In the genomic region with DNA sequence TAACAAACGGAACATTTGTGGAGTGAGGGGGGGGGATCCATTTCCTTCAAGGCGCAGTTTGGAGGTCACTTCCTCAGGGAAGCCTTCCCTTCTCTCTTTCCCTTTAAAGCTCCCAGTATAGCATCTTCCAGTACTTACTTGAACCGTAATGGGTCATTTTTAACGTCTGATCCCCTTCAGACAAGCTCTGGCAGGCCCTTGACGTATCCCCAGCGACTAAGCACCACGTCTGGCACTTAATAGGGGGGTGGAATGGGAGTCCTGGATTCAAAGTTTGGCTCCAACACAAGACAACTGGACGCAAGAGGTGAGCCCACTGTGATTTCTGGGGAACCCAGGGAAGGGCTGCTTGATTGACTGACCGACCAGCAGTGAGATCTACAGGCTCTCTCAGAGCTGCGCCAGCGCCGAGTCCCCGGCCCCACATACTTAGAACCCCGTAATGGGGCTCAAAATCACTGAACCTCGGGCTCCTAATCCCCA, we compare ENCODE assay signal across 8 cellular contexts. TPM values are rescaled to one million over a fixed set of nuclear protein-coding genes. Genes with fewer than 3 reads are reported as not detected.
DNase-seq lines count a peak whose midpoint lies in the region; ATAC-seq, FAIRE-seq and TF ChIP-seq lines count a peak whose summit lies in the region.

No MANE protein-coding gene starts in this region.

- peak overlapping the region; percentile 97 for H3K4me3 Mint-ChIP-seq in stimulated activated naive CD8-positive, alpha-beta T cell treated with anti-CD3 and anti-CD28 coated beads, Interleukin-15, Interleukin-2, amounts not matched to agents 100 ng/mL and 50 ng/mL, for 24 hours

- H3K36me3 ChIP-seq in muscle layer of colon (ENCODE audit: insufficient read depth, low read length) = no peaks in the 10 kb centered on the region

- no peaks in the 10 kb centered on the region for H3K9me3 ChIP-seq in muscle layer of colon (ENCODE audit: low read length)

- no peaks in the 10 kb centered on the region for H3K27me3 ChIP-seq in muscle layer of colon (ENCODE audit: control insufficient read depth in 1 of 2, insufficient read depth in 2 of 2, low read length in 2 of 2)

- H3K27me3 Mint-ChIP-seq in stimulated activated naive CD8-positive, alpha-beta T cell treated with anti-CD3 and anti-CD28 coated beads, Interleukin-15, Interleukin-2, amounts not matched to agents 100 ng/mL and 50 ng/mL, for 24 hours = no peaks in the 10 kb centered on the region

- peaks cover 5% of the 10 kb centered on the region for H3K9me3 Mint-ChIP-seq in stimulated activated naive CD8-positive, alpha-beta T cell treated with anti-CD3 and anti-CD28 coated beads, Interleukin-15, Interleukin-2, amounts not matched to agents 100 ng/mL and 50 ng/mL, for 24 hours

- TF ChIP-seq POLR2A in erythroblast (IDR thresholded peaks at IDR 0.05; ENCODE audit: low read length) = no peak

- H3K27ac Mint-ChIP-seq in stimulated activated naive CD8-positive, alpha-beta T cell treated with anti-CD3 and anti-CD28 coated beads, Interleukin-15, Interleukin-2, amounts not matched to agents 100 ng/mL and 50 ng/mL, for 24 hours = peak overlapping the region; percentile 98

- DNase-seq in stimulated activated naive CD8-positive, alpha-beta T cell treated with anti-CD3 and anti-CD28 coated beads, Interleukin-15, Interleukin-2, amounts not matched to agents 100 U/mL and 50 U/mL, for 24 hours = no peak
- DNase-seq in erythroblast (lab: John Stamatoyannopoulos, UW) (peak; percentile 71 to 80), GM19239 (ENCODE audit: insufficient read length, low spot score) (no peak), ureter (ENCODE audit: low spot score) (no peak)

- no peak for ATAC-seq in stimulated activated naive CD8-positive, alpha-beta T cell treated with anti-CD3 and anti-CD28 coated beads, Interleukin-15, Interleukin-2, amounts not matched to agents 100 U/mL and 50 U/mL, for 24 hours
- ATAC-seq in HG03342 (IDR thresholded peaks at IDR 0.05; ENCODE audit: unreplicated experiment) (peak; percentile 12), SK-N-SH treated with all-trans-retinoic acid at 6 μM for 48 hours (peak; percentile 22)

- peak overlapping the region; percentile 88 for H3K9ac ChIP-seq in muscle layer of colon (ENCODE audit: low read length)

- H3K4me1 Mint-ChIP-seq in stimulated activated naive CD8-positive, alpha-beta T cell treated with anti-CD3 and anti-CD28 coated beads, Interleukin-15, Interleukin-2, amounts not matched to agents 100 ng/mL and 50 ng/mL, for 24 hours (ENCODE audit: low read depth) = peaks cover 70% of the 10 kb centered on the region

- FAIRE-seq in GM19239 (lab: Jason Lieb, UNC) = no peak

- peak overlapping the region; percentile 88 to 99 for H3K4me3 ChIP-seq in muscle layer of colon (ENCODE audit: low read depth in 1 of 2, low read length in 2 of 2)

- H3K27ac ChIP-seq in muscle layer of colon (ENCODE audit: low read depth, low read length) = peak overlapping the region; percentile 100

- H3K4me1 ChIP-seq in muscle layer of colon (ENCODE audit: insufficient read depth, low read length) = peaks cover 35% of the 10 kb centered on the region

- peaks cover 45% of the 10 kb centered on the region for H3K36me3 Mint-ChIP-seq in stimulated activated naive CD8-positive, alpha-beta T cell treated with anti-CD3 and anti-CD28 coated beads, Interleukin-15, Interleukin-2, amounts not matched to agents 100 ng/mL and 50 ng/mL, for 24 hours (ENCODE audit: low read depth)

TF ChIP-seq in SK-N-SH treated with all-trans-retinoic acid at 6 μM for 48 hours, 23 proteins besides CTCF, POLR2A, EP300 and RAD21:
- TF ChIP-seq, protein P1, sequence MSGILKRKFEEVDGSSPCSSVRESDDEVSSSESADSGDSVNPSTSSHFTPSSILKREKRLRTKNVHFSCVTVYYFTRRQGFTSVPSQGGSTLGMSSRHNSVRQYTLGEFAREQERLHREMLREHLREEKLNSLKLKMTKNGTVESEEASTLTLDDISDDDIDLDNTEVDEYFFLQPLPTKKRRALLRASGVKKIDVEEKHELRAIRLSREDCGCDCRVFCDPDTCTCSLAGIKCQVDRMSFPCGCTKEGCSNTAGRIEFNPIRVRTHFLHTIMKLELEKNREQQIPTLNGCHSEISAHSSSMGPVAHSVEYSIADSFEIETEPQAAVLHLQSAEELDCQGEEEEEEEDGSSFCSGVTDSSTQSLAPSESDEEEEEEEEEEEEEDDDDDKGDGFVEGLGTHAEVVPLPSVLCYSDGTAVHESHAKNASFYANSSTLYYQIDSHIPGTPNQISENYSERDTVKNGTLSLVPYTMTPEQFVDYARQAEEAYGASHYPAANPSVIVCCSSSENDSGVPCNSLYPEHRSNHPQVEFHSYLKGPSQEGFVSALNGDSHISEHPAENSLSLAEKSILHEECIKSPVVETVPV (CRISPR knock-in tag; IDR thresholded peaks at IDR 0.05) = no peak
- TF ChIP-seq ISL1 (CRISPR knock-in tag; IDR thresholded peaks at IDR 0.05) (no peak), ZNF8 (CRISPR knock-in tag; IDR thresholded peaks at IDR 0.05) (no peak), ZNF565 (CRISPR knock-in tag; conservative IDR thresholded peaks at IDR 0.05; ENCODE audit: low read depth) (no peak), ARNTL (CRISPR knock-in tag; IDR thresholded peaks at IDR 0.05; ENCODE audit: borderline replicate concordance, low read depth) (no peak), ZFP30 (CRISPR knock-in tag; IDR thresholded peaks at IDR 0.05) (no peak), BACH2 (CRISPR knock-in tag; IDR thresholded peaks at IDR 0.05; ENCODE audit: borderline replicate concordance) (no peak), SNAI2 (CRISPR knock-in tag; IDR thresholded peaks at IDR 0.05) (no peak), TOX (CRISPR knock-in tag; IDR thresholded peaks at IDR 0.05; ENCODE audit: borderline replicate concordance) (no peak), PPARA (CRISPR knock-in tag; IDR thresholded peaks at IDR 0.05; ENCODE audit: borderline replicate concordance) (no peak), ZC3H10 (CRISPR knock-in tag; IDR thresholded peaks at IDR 0.05) (no peak), RARB (CRISPR knock-in tag; IDR thresholded peaks at IDR 0.05) (no peak)
- TF ChIP-seq, protein P2, sequence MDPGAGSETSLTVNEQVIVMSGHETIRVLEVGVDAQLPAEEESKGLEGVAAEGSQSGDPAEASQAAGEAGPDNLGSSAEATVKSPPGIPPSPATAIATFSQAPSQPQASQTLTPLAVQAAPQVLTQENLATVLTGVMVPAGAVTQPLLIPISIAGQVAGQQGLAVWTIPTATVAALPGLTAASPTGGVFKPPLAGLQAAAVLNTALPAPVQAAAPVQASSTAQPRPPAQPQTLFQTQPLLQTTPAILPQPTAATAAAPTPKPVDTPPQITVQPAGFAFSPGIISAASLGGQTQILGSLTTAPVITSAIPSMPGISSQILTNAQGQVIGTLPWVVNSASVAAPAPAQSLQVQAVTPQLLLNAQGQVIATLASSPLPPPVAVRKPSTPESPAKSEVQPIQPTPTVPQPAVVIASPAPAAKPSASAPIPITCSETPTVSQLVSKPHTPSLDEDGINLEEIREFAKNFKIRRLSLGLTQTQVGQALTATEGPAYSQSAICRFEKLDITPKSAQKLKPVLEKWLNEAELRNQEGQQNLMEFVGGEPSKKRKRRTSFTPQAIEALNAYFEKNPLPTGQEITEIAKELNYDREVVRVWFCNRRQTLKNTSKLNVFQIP (CRISPR knock-in tag; IDR thresholded peaks at IDR 0.05; ENCODE audit: borderline replicate concordance, low read depth) = no peak
TF ChIP-seq in SK-N-SH treated with all-trans-retinoic acid at 6 μM for 48 hours: peak in this region for 0.

RNA-seq across cellular contexts. Expression of a gene that starts 0.4 kb away (rescaled TPM):
- 205 TPM for total RNA-seq in ureter

RNA-seq across cellular contexts. Expression of a gene that starts 0.7 kb away (rescaled TPM):
- 41.0 TPM for total RNA-seq in ureter

RNA-seq across cellular contexts. Expression of a gene that starts 54.0 kb away (rescaled TPM):
- 1.7 TPM for total RNA-seq in ureter

Comparison
In these comparisons a context has a peak if more than half of its experiments do, and no peak if none do; other contexts are left out.
1. DNase-seq: peak in erythroblast (2 of 2); none in stimulated activated naive CD8-positive, alpha-beta T cell treated with anti-CD3 and anti-CD28 coated beads, Interleukin-15, Interleukin-2, amounts not matched to agents 100 U/mL and 50 U/mL, for 24 hours (single experiment), GM19239 (single experiment) and ureter (single experiment).